Comparison of ENCODE assay signal across 28 cellular contexts in genomic region chr4:17707671-17708070, GRCh38.
"Had no signal": no experiment of that assay in that cellular context is flagged by ENCODE, and none has a peak within 500 bp of the region (broad histone marks: within the 10 kb centered on the region; RNA-seq: fewer than 3 reads in every experiment).

No MANE protein-coding gene starts in this region.

- ATAC-seq: mucosa of descending colon; naive thymus-derived CD4-positive, alpha-beta T cell; natural killer cell treated with Interleukin-12 subunit alpha and Interleukin-12 subunit beta and Interleukin-15 and Interleukin-18, amount 100 ng/mL, for 72 hours; pancreas; right cardiac atrium; sciatic nerve; stimulated activated naive B cell treated with anti-CD40 and anti-IgM and Interleukin-4, amounts not matched to agents 10 μg/mL and 1 μg/mL and 100 μg/mL, for 72 hours; stimulated activated naive CD8-positive, alpha-beta T cell treated with anti-CD3 and anti-CD28 coated beads, Interleukin-15, Interleukin-2, amounts not matched to agents 100 U/mL and 50 U/mL, for 24 hours; upper lobe of right lung had no signal

- H3K27me3 ChIP-seq: pancreas, testis, thyroid gland, upper lobe of right lung had no signal

- H3K9me3 Mint-ChIP-seq: immature natural killer cell; naive thymus-derived CD4-positive, alpha-beta T cell; natural killer cell treated with Interleukin-12 subunit alpha and Interleukin-12 subunit beta and Interleukin-15 and Interleukin-18, amount 100 ng/mL, for 72 hours; stimulated activated naive B cell treated with anti-CD40 and anti-IgM and Interleukin-4, amounts not matched to agents 10 μg/mL and 1 μg/mL and 100 μg/mL, for 72 hours had no signal

- H3K27ac ChIP-seq: left ventricle myocardium inferior, pancreas, prostate gland, skin epidermis, stomach, testis, thyroid gland, transverse colon, upper lobe of right lung had no signal

- H3K4me3 Mint-ChIP-seq: immature natural killer cell; naive thymus-derived CD4-positive, alpha-beta T cell; natural killer cell treated with Interleukin-12 subunit alpha and Interleukin-12 subunit beta and Interleukin-15 and Interleukin-18, amount 100 ng/mL, for 72 hours; stimulated activated naive B cell treated with anti-CD40 and anti-IgM and Interleukin-4, amounts not matched to agents 10 μg/mL and 1 μg/mL and 100 μg/mL, for 72 hours had no signal

- H3K4me1 Mint-ChIP-seq: immature natural killer cell; naive thymus-derived CD4-positive, alpha-beta T cell; stimulated activated naive B cell treated with anti-CD40 and anti-IgM and Interleukin-4, amounts not matched to agents 10 μg/mL and 1 μg/mL and 100 μg/mL, for 72 hours had no signal

- H3K4me3 ChIP-seq: left ventricle myocardium inferior, lung, mucosa of descending colon, pancreas, prostate gland, skin epidermis, stomach, testis, thyroid gland, transverse colon, upper lobe of right lung had no signal

- H3K36me3 ChIP-seq: left ventricle myocardium inferior, pancreas, prostate gland, stomach, thyroid gland, transverse colon, upper lobe of right lung had no signal

- H3K9me3 ChIP-seq: left ventricle myocardium inferior, mucosa of descending colon, pancreas, prostate gland, stomach, testis, thyroid gland, transverse colon, upper lobe of right lung had no signal

- DNase-seq: hypothalamus; immature natural killer cell; left ventricle myocardium inferior; mesendoderm; midbrain; mucosa of descending colon; naive thymus-derived CD4-positive, alpha-beta T cell; nucleus accumbens; pancreas; posterior cingulate gyrus; retina; right cardiac atrium; stimulated activated CD4-positive, alpha-beta T cell treated with anti-CD3 and anti-CD28 coated beads, Interleukin-12 subunit alpha, Interleukin-12 subunit beta, amount 100 ng/mL, for 4 hours; stimulated activated CD4-positive, alpha-beta T cell treated with anti-CD3 and anti-CD28 coated beads, Interleukin-15, amount 100 ng/mL, for 24 hours; stimulated activated CD4-positive, alpha-beta T cell treated with anti-CD3 and anti-CD28 coated beads, Interleukin-2, amount 100 ng/mL, for 24 hours; stimulated activated CD4-positive, alpha-beta T cell treated with anti-CD3 and anti-CD28 coated beads, Interleukin-4, amount 100 ng/mL, for 1 hour; stimulated activated naive B cell treated with anti-CD40 and anti-IgM and Interleukin-4, amounts not matched to agents 10 μg/mL and 1 μg/mL and 100 μg/mL, for 72 hours; stimulated activated naive CD8-positive, alpha-beta T cell treated with anti-CD3 and anti-CD28 coated beads, Interleukin-15, Interleukin-2, amounts not matched to agents 100 U/mL and 50 U/mL, for 24 hours; stomach; testis; thyroid gland; transverse colon; upper lobe of right lung had no signal

- H3K4me1 ChIP-seq: left ventricle myocardium inferior, pancreas, prostate gland, stomach, testis, thyroid gland, upper lobe of right lung had no signal

- H3K36me3 Mint-ChIP-seq: immature natural killer cell; naive thymus-derived CD4-positive, alpha-beta T cell; natural killer cell treated with Interleukin-12 subunit alpha and Interleukin-12 subunit beta and Interleukin-15 and Interleukin-18, amount 100 ng/mL, for 72 hours; stimulated activated naive B cell treated with anti-CD40 and anti-IgM and Interleukin-4, amounts not matched to agents 10 μg/mL and 1 μg/mL and 100 μg/mL, for 72 hours had no signal

- H3K27ac Mint-ChIP-seq: immature natural killer cell; naive thymus-derived CD4-positive, alpha-beta T cell; natural killer cell treated with Interleukin-12 subunit alpha and Interleukin-12 subunit beta and Interleukin-15 and Interleukin-18, amount 100 ng/mL, for 72 hours; stimulated activated naive B cell treated with anti-CD40 and anti-IgM and Interleukin-4, amounts not matched to agents 10 μg/mL and 1 μg/mL and 100 μg/mL, for 72 hours had no signal
